ENCODE assay signal across 15 cellular contexts in genomic region chr16:15958703-15959348, GRCh38. TPM values are rescaled to one million over a fixed set of nuclear protein-coding genes. Genes with fewer than 3 reads are reported as not detected.
DNase-seq lines count a peak whose midpoint lies in the region; ATAC-seq and TF ChIP-seq lines count a peak whose summit lies in the region.
"Had no signal": no experiment of that assay in that cellular context is flagged by ENCODE, and none has a peak within 500 bp of the region (broad histone marks: within the 10 kb centered on the region; RNA-seq: fewer than 3 reads in every experiment).

No MANE protein-coding gene starts in this region.

- peaks cover 15% of the 10 kb centered on the region for H3K36me3 Mint-ChIP-seq in activated naive CD8-positive, alpha-beta T cell
- H3K36me3 Mint-ChIP-seq in naive thymus-derived CD4-positive, alpha-beta T cell = peaks cover 0 to 42% (median 10%) of the 10 kb centered on the region in 5 donors

- TF ChIP-seq CTCF in left ventricle myocardium inferior (IDR thresholded peaks at IDR 0.05; ENCODE audit: borderline replicate concordance) = no peak

- peak overlapping the region; percentile 23 for H3K4me3 Mint-ChIP-seq in activated naive CD8-positive, alpha-beta T cell
- peak overlapping the region in 3 of 10 donors; percentile 16 to 86 (median 77) for H3K4me3 Mint-ChIP-seq in naive thymus-derived CD4-positive, alpha-beta T cell
- H3K4me3 Mint-ChIP-seq: mesothelial cell of epicardium had no signal

- peaks cover 83% of the 10 kb centered on the region for H3K4me1 Mint-ChIP-seq in activated naive CD8-positive, alpha-beta T cell (ENCODE audit: low read depth)
- peaks cover 29 to 87% (median 78%) of the 10 kb centered on the region in 7 donors for H3K4me1 Mint-ChIP-seq in naive thymus-derived CD4-positive, alpha-beta T cell

- intact Hi-C loops in left ventricle myocardium inferior (cut with micrococcal nuclease) (no loop called here), right cardiac atrium (cut with DNase I) (loop anchor here in 1 of 4 donors (10.0 kb wide), 1 partner anchor 76 kb away; no protein-coding TSS in a partner anchor)
- intact Hi-C loops in naive thymus-derived CD4-positive, alpha-beta T cell (cut with micrococcal nuclease) = no loop called here

- POLR2A ChIA-PET in naive thymus-derived CD4-positive, alpha-beta T cell (lab: Charles Lee) = interaction anchor here (0.6 to 3.2 kb wide), 3 partner anchors 8 to 71 kb away, joined by 3 to 33 read pairs (median 14); partner anchors contain the start of genes ABCC1 and CEP20

- peak overlapping the region; percentile 97 for H3K27ac Mint-ChIP-seq in activated naive CD8-positive, alpha-beta T cell
- peak overlapping the region; percentile 96 to 99 (median 98) for H3K27ac Mint-ChIP-seq in naive thymus-derived CD4-positive, alpha-beta T cell
- H3K27ac Mint-ChIP-seq: mesothelial cell of epicardium had no signal

- ATAC-seq in right cardiac atrium (no peak), GM19328 (IDR thresholded peaks at IDR 0.05; ENCODE audit: unreplicated experiment) (no peak), HG02938 (IDR thresholded peaks at IDR 0.05; ENCODE audit: unreplicated experiment) (no peak)
- no peak for ATAC-seq in naive thymus-derived CD4-positive, alpha-beta T cell

- peaks cover 51% of the 10 kb centered on the region for H3K4me1 ChIP-seq in left ventricle myocardium inferior
- H3K4me1 ChIP-seq in right cardiac atrium (ENCODE audit: control insufficient read depth, insufficient read depth, low read length) = peaks cover 3% of the 10 kb centered on the region
- H3K4me1 ChIP-seq in naive thymus-derived CD4-positive, alpha-beta T cell (ENCODE audit: control insufficient read depth in 2 of 2, insufficient read depth in 2 of 2, low read length in 2 of 2) = peaks cover 32 to 39% of the 10 kb centered on the region in 2 donors

- H3K27me3 ChIP-seq in left ventricle myocardium inferior (ENCODE audit: low read depth) (no peaks in the 10 kb centered on the region), right cardiac atrium (ENCODE audit: control insufficient read depth, insufficient read depth) (no peaks in the 10 kb centered on the region)
- no peaks in the 10 kb centered on the region for H3K27me3 ChIP-seq in naive thymus-derived CD4-positive, alpha-beta T cell (ENCODE audit: control insufficient read depth in 2 of 2, insufficient read depth in 2 of 2, low read length in 2 of 2)
- H3K27me3 ChIP-seq: cardiac muscle cell had no signal

- no peak for DNase-seq in left ventricle myocardium inferior
- DNase-seq in right cardiac atrium = no peak
- DNase-seq in naive thymus-derived CD4-positive, alpha-beta T cell = no peak
- no peak for DNase-seq in NOMO-1 treated with dmso at 0.1 percent for 144 hours (lab: John Stamatoyannopoulos, UW; ENCODE audit: unreplicated experiment)
- DNase-seq in Ammon's horn (ENCODE audit: low spot score) = no peak
- DNase-seq: activated T-cell treated with anti-CD3 and anti-CD28 coated beads for 4 hours, hippocampal formation, MM.1S, NCI-H2227 treated with DMSO at 0.1 percent for 48 hours, T1000 had no signal

- CTCF ChIA-PET in naive thymus-derived CD4-positive, alpha-beta T cell (lab: Charles Lee) = interaction anchor here (1.1 kb wide), 1 partner anchor 80 kb away, joined by 3 read pairs; no protein-coding TSS in a partner anchor

- no peaks in the 10 kb centered on the region for H3K36me3 ChIP-seq in left ventricle myocardium inferior
- no peaks in the 10 kb centered on the region for H3K36me3 ChIP-seq in naive thymus-derived CD4-positive, alpha-beta T cell (ENCODE audit: control insufficient read depth in 2 of 3, insufficient read depth in 3 of 3, low read length in 3 of 3)
- H3K36me3 ChIP-seq: cardiac muscle cell had no signal

- no peaks in the 10 kb centered on the region for H3K27me3 Mint-ChIP-seq in activated naive CD8-positive, alpha-beta T cell
- H3K27me3 Mint-ChIP-seq in naive thymus-derived CD4-positive, alpha-beta T cell = no peaks in the 10 kb centered on the region

- H3K4me3 ChIP-seq in left ventricle myocardium inferior (no peak overlapping the region), right cardiac atrium (ENCODE audit: low read length) (no peak overlapping the region)
- H3K4me3 ChIP-seq in naive thymus-derived CD4-positive, alpha-beta T cell (ENCODE audit: low read length) = no peak overlapping the region
- H3K4me3 ChIP-seq: cardiac muscle cell had no signal

- no peaks in the 10 kb centered on the region for H3K9me3 Mint-ChIP-seq in activated naive CD8-positive, alpha-beta T cell (ENCODE audit: low read depth)
- H3K9me3 Mint-ChIP-seq in naive thymus-derived CD4-positive, alpha-beta T cell = peaks cover 0 to 9% (median 2%) of the 10 kb centered on the region in 11 donors

- H3K27ac ChIP-seq in left ventricle myocardium inferior (replicated peaks) (peak overlapping the region; percentile 68), right cardiac atrium (ENCODE audit: low read length) (no peak overlapping the region)
- H3K27ac ChIP-seq in naive thymus-derived CD4-positive, alpha-beta T cell (ENCODE audit: low read depth, low read length) = peak overlapping the region; percentile 91
- H3K27ac ChIP-seq: cardiac muscle cell had no signal

- H3K9me3 ChIP-seq in left ventricle myocardium inferior (replicated peaks) (no peaks in the 10 kb centered on the region), right cardiac atrium (ENCODE audit: control insufficient read depth, low read length) (no peaks in the 10 kb centered on the region)
- no peaks in the 10 kb centered on the region for H3K9me3 ChIP-seq in naive thymus-derived CD4-positive, alpha-beta T cell (ENCODE audit: control insufficient read depth in 2 of 3, low read length in 3 of 3)

- 83% methylated on average over 9 of the region's 9 CpGs for WGBS in right cardiac atrium

RNA-seq across cellular contexts. Expression of gene ABCC1, which starts 9.4 kb away (rescaled TPM):
- total RNA-seq in left ventricle myocardium inferior = 17.0 TPM
- 10 to 100 TPM; 17.4 to 30.9 (median 26.0) TPM for total RNA-seq in right cardiac atrium
- polyA plus RNA-seq in right cardiac atrium = 9.7 TPM
- 10 to 100 TPM; 57.3 to 95.8 (median 64.1) TPM for total RNA-seq in naive thymus-derived CD4-positive, alpha-beta T cell
- polyA plus RNA-seq in naive thymus-derived CD4-positive, alpha-beta T cell = 1 to 10 TPM; 4.8 to 7.9 TPM
